In the genomic region with DNA sequence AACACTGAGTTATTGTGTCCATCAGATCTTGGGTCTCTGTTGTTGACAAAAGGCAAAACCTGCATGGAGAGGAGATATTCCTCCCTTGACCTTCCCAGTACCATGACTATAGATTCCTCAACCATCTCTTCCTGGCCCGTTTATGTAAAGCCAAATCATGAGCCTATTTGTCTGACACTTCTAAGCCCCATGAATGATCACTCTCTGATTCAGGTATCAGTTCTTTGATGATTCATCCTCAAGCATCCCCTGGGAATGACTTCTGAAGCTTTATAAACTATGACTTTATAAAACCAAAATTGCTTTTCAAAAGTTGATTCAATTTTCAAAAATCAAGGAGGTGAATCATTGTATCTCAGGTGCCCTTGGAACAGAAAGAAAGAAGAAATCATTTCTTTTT, we compare ENCODE assay signal across 19 cellular contexts.
DNase-seq lines count a peak whose midpoint lies in the region; ATAC-seq and TF ChIP-seq lines count a peak whose summit lies in the region.
"Had no signal": no experiment of that assay in that cellular context is flagged by ENCODE, and none has a peak within 500 bp of the region (broad histone marks: within the 10 kb centered on the region; RNA-seq: fewer than 3 reads in every experiment).

No MANE protein-coding gene starts in this region.

- BruUV-seq in mammary epithelial cell (replicated peaks; lab: Mats Ljungman, UMichigan), result no TSS peak

- H3K4me1 ChIP-seq in mammary epithelial cell (ENCODE audit: insufficient read depth, low read length) (no peaks in the 10 kb centered on the region), breast epithelium (no peaks in the 10 kb centered on the region)
- no peaks in the 10 kb centered on the region for H3K4me1 ChIP-seq in CD8-positive, alpha-beta memory T cell (ENCODE audit: insufficient read depth, low read length)

- TF ChIP-seq POLR2A in breast epithelium (IDR thresholded peaks at IDR 0.05), result no peak

- H3K27me3 Mint-ChIP-seq in activated naive CD8-positive, alpha-beta T cell treated with anti-CD3 and anti-CD28 coated beads for 36 hours, result no peaks in the 10 kb centered on the region
- H3K27me3 Mint-ChIP-seq in CD8-positive, alpha-beta memory T cell, result peaks cover under 1 to 9% of the 10 kb centered on the region in 2 donors

- H3K9me3 Mint-ChIP-seq in activated naive CD8-positive, alpha-beta T cell treated with anti-CD3 and anti-CD28 coated beads for 36 hours, result no peaks in the 10 kb centered on the region
- H3K9me3 Mint-ChIP-seq in CD8-positive, alpha-beta memory T cell, result no peaks in the 10 kb centered on the region

- no peaks in the 10 kb centered on the region for H3K36me3 ChIP-seq in mammary epithelial cell (ENCODE audit: insufficient read depth, low read length)
- H3K36me3 ChIP-seq in breast epithelium, result no peaks in the 10 kb centered on the region
- no peaks in the 10 kb centered on the region for H3K36me3 ChIP-seq in CD8-positive, alpha-beta memory T cell (ENCODE audit: insufficient read depth, low read length)

- H3K27ac ChIP-seq in mammary epithelial cell (ENCODE audit: insufficient read depth, low read depth, low read length) (no peak overlapping the region), breast epithelium (no peak overlapping the region), RWPE1 (no peak overlapping the region)
- H3K27ac ChIP-seq in CD8-positive, alpha-beta memory T cell (ENCODE audit: low read depth, low read length), result no peak overlapping the region
- H3K27ac ChIP-seq: C4-2B, SK-N-MC had no signal

- H3K9ac ChIP-seq in mammary epithelial cell (ENCODE audit: insufficient read depth, low read length), result no peak overlapping the region

- H3K4me2 ChIP-seq in mammary epithelial cell (ENCODE audit: insufficient read depth, low read depth, low read length), result no peak overlapping the region

- CTCF ChIA-PET in mammary epithelial cell (lab: Charles Lee; ENCODE audit: low non-redundant PET), result no interaction called here
- CTCF ChIA-PET in RWPE1 (lab: Yijun Ruan, JAX), result no interaction called here
- CTCF ChIA-PET in CD8-positive, alpha-beta memory T cell (lab: Charles Lee), result no interaction called here

- H3K4me3 Mint-ChIP-seq in activated naive CD8-positive, alpha-beta T cell treated with anti-CD3 and anti-CD28 coated beads for 36 hours, result no peak overlapping the region
- no peak overlapping the region for H3K4me3 Mint-ChIP-seq in CD8-positive, alpha-beta memory T cell

- ATAC-seq in GM18502 (IDR thresholded peaks at IDR 0.05; ENCODE audit: poor library complexity, unreplicated experiment), result no peak
- ATAC-seq: K562 had no signal

- no peaks in the 10 kb centered on the region for H3K36me3 Mint-ChIP-seq in activated naive CD8-positive, alpha-beta T cell treated with anti-CD3 and anti-CD28 coated beads for 36 hours
- H3K36me3 Mint-ChIP-seq in CD8-positive, alpha-beta memory T cell, result no peaks in the 10 kb centered on the region

- whole genome bisulfite sequencing in mammary epithelial cell (ENCODE audit: low coverage, missing lambda C conversion rate), result 33% methylated on average over 1 of the region's 1 CpG

- no peak overlapping the region for H2AFZ ChIP-seq in mammary epithelial cell (ENCODE audit: low read depth, low read length)

- no peaks in the 10 kb centered on the region for H3K27me3 ChIP-seq in mammary epithelial cell (ENCODE audit: insufficient read depth, low read length)
- H3K27me3 ChIP-seq in breast epithelium, result no peaks in the 10 kb centered on the region
- H3K27me3 ChIP-seq in CD8-positive, alpha-beta memory T cell (ENCODE audit: insufficient read depth, low read length, poor library complexity, severe bottlenecking), result no peaks in the 10 kb centered on the region

- H3K27ac Mint-ChIP-seq in activated naive CD8-positive, alpha-beta T cell treated with anti-CD3 and anti-CD28 coated beads for 36 hours, result no peak overlapping the region
- H3K27ac Mint-ChIP-seq in CD8-positive, alpha-beta memory T cell, result no peak overlapping the region

- DNase-seq in mammary epithelial cell (peak; percentile 50), breast epithelium (ENCODE audit: low spot score in 2 of 2) (no peak), RWPE1 (ENCODE audit: low spot score) (peak; percentile 20), fibroblast of mammary gland (ENCODE audit: low read depth) (peak; percentile 32), G401 (ENCODE audit: low spot score) (no peak)
- no peak for DNase-seq in activated naive CD8-positive, alpha-beta T cell treated with anti-CD3 and anti-CD28 coated beads for 36 hours
- no peak for DNase-seq in CD8-positive, alpha-beta memory T cell
- DNase-seq: GDM1, NCI-H1092 treated with DMSO at 0.1 percent for 48 hours, NCI-H1436 treated with DMSO at 0.1 percent for 48 hours, NCI-H2029, NCI-H345, NCI-H524 treated with DMSO at 0.1 percent for 48 hours, SHP77 treated with DMSO at 0.1 percent for 48 hours, SW 1271 had no signal

- H4K20me1 ChIP-seq in mammary epithelial cell (ENCODE audit: insufficient read depth, low read length), result no peaks in the 10 kb centered on the region

- no peak overlapping the region for H3K4me3 ChIP-seq in mammary epithelial cell (replicated peaks in 1 of 3; ENCODE audit: insufficient read depth in 1 of 3, low read depth in 2 of 3, low read length in 3 of 3)
- no peak overlapping the region for H3K4me3 ChIP-seq in breast epithelium
- H3K4me3 ChIP-seq in fibroblast of mammary gland (ENCODE audit: control insufficient read depth, low read depth, low read length), result no peak overlapping the region
- H3K4me3 ChIP-seq in CD8-positive, alpha-beta memory T cell (ENCODE audit: low read length), result no peak overlapping the region
- H3K4me3 ChIP-seq: K562, SK-N-MC had no signal

- dilution Hi-C loops in mammary epithelial cell (cut with HindIII; ENCODE audit: low sequenced_read_pairs), result no loop called here

- POLR2A ChIA-PET in RWPE1 (lab: Yijun Ruan, JAX; ENCODE audit: low non-redundant PET), result no interaction called here
- POLR2A ChIA-PET in CD8-positive, alpha-beta memory T cell (lab: Charles Lee), result no interaction called here

- TF ChIP-seq CTCF in mammary epithelial cell (conservative IDR thresholded peaks at IDR 0.05 in 1 of 2, IDR thresholded peaks at IDR 0.05 in 1 of 2; ENCODE audit: extremely low read depth in 1 of 2, insufficient read depth in 1 of 2, low read depth in 1 of 2, low read length in 2 of 2) (no peak), breast epithelium (IDR thresholded peaks at IDR 0.05) (no peak), RWPE1 (conservative IDR thresholded peaks at IDR 0.05; ENCODE audit: low read depth) (no peak), fibroblast of mammary gland (conservative IDR thresholded peaks at IDR 0.05; ENCODE audit: control insufficient read depth, insufficient read depth, low read depth, low read length) (no peak)

- H3K79me2 ChIP-seq in mammary epithelial cell (ENCODE audit: insufficient read depth, low read length), result no peaks in the 10 kb centered on the region

- intact Hi-C loops in mammary epithelial cell (cut with micrococcal nuclease) (no loop called here), breast epithelium (cut with DNase I; ENCODE audit: low total_unique reads) (no loop called here)

- in situ Hi-C loops in mammary epithelial cell (cut with MboI; ENCODE audit: low sequenced_read_pairs in 2 of 2), result no loop called here
- in situ Hi-C loops in G401 (cut with HindIII; ENCODE audit: low sequenced_read_pairs), result no loop called here

- H3K4me1 Mint-ChIP-seq in activated naive CD8-positive, alpha-beta T cell treated with anti-CD3 and anti-CD28 coated beads for 36 hours, result no peaks in the 10 kb centered on the region
- no peaks in the 10 kb centered on the region for H3K4me1 Mint-ChIP-seq in CD8-positive, alpha-beta memory T cell

- H3K9me3 ChIP-seq in mammary epithelial cell (replicated peaks; ENCODE audit: insufficient read depth, low read length), result no peaks in the 10 kb centered on the region
- H3K9me3 ChIP-seq in breast epithelium, result no peaks in the 10 kb centered on the region
- no peaks in the 10 kb centered on the region for H3K9me3 ChIP-seq in CD8-positive, alpha-beta memory T cell (ENCODE audit: low read length)

Comparison
In these comparisons a context has a peak if more than half of its experiments do, and no peak if none do; other contexts are left out.
1. DNase-seq: peak in mammary epithelial cell (single experiment), RWPE1 (single experiment) and fibroblast of mammary gland (single experiment); none in breast epithelium (0 of 2), G401 (single experiment), activated naive CD8-positive, alpha-beta T cell treated with anti-CD3 and anti-CD28 coated beads for 36 hours (single experiment) and CD8-positive, alpha-beta memory T cell (0 of 5).